ENCODE assay signal across 12 cellular contexts in the genomic region with DNA sequence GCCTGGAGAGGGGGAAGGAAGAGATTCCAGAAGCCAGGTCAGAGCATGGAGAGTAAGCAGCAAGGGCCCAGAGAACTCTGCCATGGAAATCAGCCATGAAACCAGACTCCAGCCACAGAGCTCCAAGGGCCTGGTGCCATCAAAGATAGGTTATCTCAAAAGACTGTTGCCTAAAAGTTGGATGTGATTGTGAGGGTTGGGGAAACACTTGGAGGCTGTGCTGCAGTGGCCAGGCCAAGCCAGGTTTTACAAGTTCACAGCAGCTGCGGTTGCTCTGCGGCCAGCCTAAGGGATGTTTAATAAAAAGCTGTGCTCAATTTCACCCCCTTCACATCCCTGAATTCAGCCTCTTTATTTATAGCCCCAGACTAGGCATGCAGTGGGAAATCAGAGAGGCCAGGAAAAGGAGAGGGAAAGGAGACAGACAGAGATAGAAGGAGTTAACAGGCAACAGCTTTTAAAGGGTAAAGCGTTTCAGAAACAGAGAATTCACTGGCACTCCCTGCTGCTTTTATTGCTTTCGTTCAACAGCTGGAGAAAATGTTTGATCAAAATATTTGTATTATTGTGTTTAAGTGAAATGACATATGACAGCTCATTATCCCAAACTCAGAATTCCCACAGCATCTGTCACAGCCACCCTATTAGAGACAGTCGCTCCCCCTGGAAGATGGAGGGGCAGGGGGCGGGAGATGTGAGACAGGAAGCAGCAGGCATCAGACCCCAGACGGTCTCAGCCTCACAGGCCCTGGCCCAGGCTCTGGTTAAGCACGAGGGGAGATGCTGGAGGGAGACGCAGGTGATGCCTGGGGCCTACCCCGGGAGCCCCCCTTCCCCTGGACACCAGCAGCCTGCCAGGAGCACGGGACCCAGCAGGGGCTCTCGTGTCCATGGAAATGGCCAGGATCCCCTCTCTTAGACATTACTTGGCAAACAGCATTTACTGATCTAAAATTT.
A peak's percentile ranks its signal among the peaks of the same experiment; 100 is the strongest.
DNase-seq lines count a peak whose midpoint lies in the region; ATAC-seq and TF ChIP-seq lines count a peak whose summit lies in the region.
"Had no signal": no experiment of that assay in that cellular context is flagged by ENCODE, and none has a peak within 500 bp of the region (broad histone marks: within the 10 kb centered on the region; RNA-seq: fewer than 3 reads in every experiment).

No MANE protein-coding gene starts in this region.

- POLR2A ChIA-PET in CD8-positive, alpha-beta T cell (lab: Charles Lee): no interaction called here

- DNase-seq in RWPE2 (ENCODE audit: low spot score) (no peak), fibroblast of the aortic adventitia (ENCODE audit: low read depth) (peak; percentile 97), nephron progenitor cell (peak; percentile 33), vagina (ENCODE audit: extremely low spot score in 2 of 2) (no peak), cerebellar cortex (ENCODE audit: low spot score) (no peak)
- no peak for DNase-seq in CD8-positive, alpha-beta T cell
- DNase-seq: midbrain; NCI-H526; stimulated activated naive CD4-positive, alpha-beta T cell had no signal

- H3K4me3 Mint-ChIP-seq in nephron progenitor cell: peak overlapping the region; percentile 65
- H3K4me3 Mint-ChIP-seq in CD8-positive, alpha-beta T cell: no peak overlapping the region

- ATAC-seq in RWPE2 (ENCODE audit: low read depth) (no peak), HG03520 (IDR thresholded peaks at IDR 0.05; ENCODE audit: unreplicated experiment) (no peak), GM18861 (IDR thresholded peaks at IDR 0.05; ENCODE audit: unreplicated experiment) (no peak)
- ATAC-seq in CD8-positive, alpha-beta T cell: no peak

- H3K27ac Mint-ChIP-seq in nephron progenitor cell: peak overlapping the region; percentile 99
- no peak overlapping the region for H3K27ac Mint-ChIP-seq in CD8-positive, alpha-beta T cell

- peaks cover 73% of the 10 kb centered on the region for H3K4me1 Mint-ChIP-seq in nephron progenitor cell
- no peaks in the 10 kb centered on the region for H3K4me1 Mint-ChIP-seq in CD8-positive, alpha-beta T cell (ENCODE audit: low read depth)

- H3K27ac ChIP-seq in RWPE2 (ENCODE audit: poor library complexity, severe bottlenecking): peak overlapping the region; percentile 67
- H3K27ac ChIP-seq in vagina: peak overlapping the region; percentile 36
- no peak overlapping the region for H3K27ac ChIP-seq in CD8-positive, alpha-beta T cell (ENCODE audit: low read depth, low read length)
- H3K27ac ChIP-seq: KMS-11 had no signal

- H3K9me3 Mint-ChIP-seq in nephron progenitor cell: no peaks in the 10 kb centered on the region
- H3K9me3 Mint-ChIP-seq in CD8-positive, alpha-beta T cell: no peaks in the 10 kb centered on the region

- H3K36me3 Mint-ChIP-seq in nephron progenitor cell (ENCODE audit: low read depth): peaks cover 50% of the 10 kb centered on the region
- H3K36me3 Mint-ChIP-seq in CD8-positive, alpha-beta T cell: no peaks in the 10 kb centered on the region

- H3K9me3 ChIP-seq in RWPE2 (ENCODE audit: severe bottlenecking): no peaks in the 10 kb centered on the region
- no peaks in the 10 kb centered on the region for H3K9me3 ChIP-seq in vagina
- no peaks in the 10 kb centered on the region for H3K9me3 ChIP-seq in CD8-positive, alpha-beta T cell (ENCODE audit: low read length)

- H3K27me3 ChIP-seq in RWPE2 (ENCODE audit: insufficient read depth, poor library complexity, severe bottlenecking) (no peaks in the 10 kb centered on the region), vagina (no peaks in the 10 kb centered on the region)
- no peaks in the 10 kb centered on the region for H3K27me3 ChIP-seq in CD8-positive, alpha-beta T cell (ENCODE audit: insufficient read depth, low read length)

- intact Hi-C loops in vagina (cut with DNase I): no loop called here
- intact Hi-C loops in CD8-positive, alpha-beta T cell (cut with DNase I, micrococcal nuclease): no loop called here

- H3K36me3 ChIP-seq in RWPE2 (ENCODE audit: low read depth) (no peaks in the 10 kb centered on the region; the same call in 1 of the 2 replicates), vagina (no peaks in the 10 kb centered on the region)
- H3K36me3 ChIP-seq in CD8-positive, alpha-beta T cell (ENCODE audit: insufficient read depth, low read length): no peaks in the 10 kb centered on the region

- CTCF ChIA-PET in CD8-positive, alpha-beta T cell (lab: Charles Lee): no interaction called here

- H3K4me3 ChIP-seq in RWPE2 (ENCODE audit: severe bottlenecking): no peak overlapping the region
- H3K4me3 ChIP-seq in fibroblast of the aortic adventitia (ENCODE audit: low read depth, low read length): no peak overlapping the region
- no peak overlapping the region for H3K4me3 ChIP-seq in vagina
- no peak overlapping the region for H3K4me3 ChIP-seq in CD8-positive, alpha-beta T cell (ENCODE audit: low read depth, low read length)

- TF ChIP-seq CTCF in RWPE2 (IDR thresholded peaks at IDR 0.05; ENCODE audit: poor library complexity, severe bottlenecking): no peak
- no peak for TF ChIP-seq CTCF in fibroblast of the aortic adventitia (IDR thresholded peaks at IDR 0.05; ENCODE audit: insufficient read depth, low read length)
- TF ChIP-seq CTCF in nephron progenitor cell (IDR thresholded peaks at IDR 0.05): no peak
- no peak for TF ChIP-seq CTCF in vagina (IDR thresholded peaks at IDR 0.05)
- TF ChIP-seq CTCF in CD8-positive, alpha-beta T cell (IDR thresholded peaks at IDR 0.05): no peak

- peaks cover 3% of the 10 kb centered on the region for H3K27me3 Mint-ChIP-seq in nephron progenitor cell (ENCODE audit: low read depth, poor library complexity)
- no peaks in the 10 kb centered on the region for H3K27me3 Mint-ChIP-seq in CD8-positive, alpha-beta T cell (ENCODE audit: low read depth)

- H3K4me1 ChIP-seq in RWPE2 (ENCODE audit: insufficient read depth, poor library complexity, severe bottlenecking) (peaks cover 34% of the 10 kb centered on the region), vagina (peaks cover 49% of the 10 kb centered on the region)
- H3K4me1 ChIP-seq in CD8-positive, alpha-beta T cell (ENCODE audit: insufficient read depth, low read length): no peaks in the 10 kb centered on the region

- no peak for TF ChIP-seq POLR2A in vagina (IDR thresholded peaks at IDR 0.05)

Comparison
In these comparisons a context has a peak if more than half of its experiments do, and no peak if none do; other contexts are left out.
1. DNase-seq: peak in fibroblast of the aortic adventitia (single experiment) and nephron progenitor cell (single experiment); none in RWPE2 (single experiment), vagina (0 of 2), CD8-positive, alpha-beta T cell (0 of 7) and cerebellar cortex (single experiment).